12 cellular contexts compared by ENCODE assay signal in the genomic region with DNA sequence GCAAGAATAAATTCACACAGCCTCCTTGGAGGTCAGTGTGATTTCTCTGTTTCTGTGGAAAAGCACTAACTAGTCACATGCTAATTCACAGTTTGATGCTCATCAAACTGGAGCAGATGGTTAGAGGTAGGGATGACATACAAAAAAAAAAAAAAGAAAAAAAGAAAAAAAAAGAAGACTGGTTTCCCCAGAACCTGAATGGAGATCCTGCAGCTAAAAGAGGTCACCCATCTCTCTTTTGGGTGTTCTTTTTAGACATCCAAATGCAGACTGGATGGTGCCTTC.
"Had no signal": no experiment of that assay in that cellular context is flagged by ENCODE, and none has a peak within 500 bp of the region (broad histone marks: within the 10 kb centered on the region; RNA-seq: fewer than 3 reads in every experiment).

No MANE protein-coding gene starts in this region.

- H3K4me3 ChIP-seq: left lung, tibial nerve had no signal

- H3K27ac ChIP-seq: left lung, tibial nerve had no signal

- H3K9me3 Mint-ChIP-seq: activated naive CD8-positive, alpha-beta T cell treated with anti-CD3 and anti-CD28 coated beads, Interleukin-2, amount 10 ng/mL, durations not matched to agents 7 days and 5 days had no signal

- DNase-seq: activated CD4-positive, alpha-beta T cell treated with anti-CD3 and anti-CD28 coated beads, Interleukin-2, amount 10 ng/mL, durations not matched to agents 7 days and 5 days; activated naive CD4-positive, alpha-beta T cell; activated naive CD8-positive, alpha-beta T cell treated with anti-CD3 and anti-CD28 coated beads, Interleukin-2, amount 10 ng/mL, durations not matched to agents 7 days and 5 days; anterior cingulate cortex; left lung; naive thymus-derived CD8-positive, alpha-beta T cell; posterior cingulate gyrus; retina; stimulated activated CD4-positive, alpha-beta T cell treated with anti-CD3 and anti-CD28 coated beads, Interleukin-2, amount 100 ng/mL, for 48 hours; stimulated activated naive B cell treated with anti-CD40 and anti-IgM and Interleukin-4, amounts not matched to agents 10 μg/mL and 1 μg/mL and 100 μg/mL, for 72 hours had no signal

- H3K27me3 ChIP-seq: left lung, tibial nerve had no signal

- H3K27me3 Mint-ChIP-seq: activated CD4-positive, alpha-beta T cell treated with anti-CD3 and anti-CD28 coated beads, Interleukin-2, amount 10 ng/mL, durations not matched to agents 7 days and 5 days; naive thymus-derived CD8-positive, alpha-beta T cell; stimulated activated naive B cell treated with anti-CD40 and anti-IgM and Interleukin-4, amounts not matched to agents 10 μg/mL and 1 μg/mL and 100 μg/mL, for 72 hours had no signal

- H3K36me3 Mint-ChIP-seq: activated naive CD8-positive, alpha-beta T cell treated with anti-CD3 and anti-CD28 coated beads, Interleukin-2, amount 10 ng/mL, durations not matched to agents 7 days and 5 days; naive thymus-derived CD8-positive, alpha-beta T cell; stimulated activated naive B cell treated with anti-CD40 and anti-IgM and Interleukin-4, amounts not matched to agents 10 μg/mL and 1 μg/mL and 100 μg/mL, for 72 hours had no signal

- H3K4me1 Mint-ChIP-seq: activated CD4-positive, alpha-beta T cell treated with anti-CD3 and anti-CD28 coated beads, Interleukin-2, amount 10 ng/mL, durations not matched to agents 7 days and 5 days had no signal

- H3K4me3 Mint-ChIP-seq: activated CD4-positive, alpha-beta T cell treated with anti-CD3 and anti-CD28 coated beads, Interleukin-2, amount 10 ng/mL, durations not matched to agents 7 days and 5 days; activated naive CD8-positive, alpha-beta T cell treated with anti-CD3 and anti-CD28 coated beads, Interleukin-2, amount 10 ng/mL, durations not matched to agents 7 days and 5 days; activated T-helper 1 cell treated with anti-CD3 and anti-CD28 coated beads, Interleukin-12 subunit alpha, Interleukin-12 subunit beta, Interleukin-2, Interleukin-4 antibody, amounts not matched to agents 30 ng/mL and 10 ng/mL and 1 ng/mL, durations not matched to agents 14 hours and 24 hours and 36 hours; naive thymus-derived CD8-positive, alpha-beta T cell; stimulated activated naive B cell treated with anti-CD40 and anti-IgM and Interleukin-4, amounts not matched to agents 10 μg/mL and 1 μg/mL and 100 μg/mL, for 72 hours had no signal

- H3K9me3 ChIP-seq: left lung, tibial nerve had no signal

- ATAC-seq: left lung; naive thymus-derived CD8-positive, alpha-beta T cell; stimulated activated naive B cell treated with anti-CD40 and anti-IgM and Interleukin-4, amounts not matched to agents 10 μg/mL and 1 μg/mL and 100 μg/mL, for 72 hours had no signal

- H3K36me3 ChIP-seq: left lung, tibial nerve had no signal

- H3K27ac Mint-ChIP-seq: activated CD4-positive, alpha-beta T cell treated with anti-CD3 and anti-CD28 coated beads, Interleukin-2, amount 10 ng/mL, durations not matched to agents 7 days and 5 days; activated naive CD8-positive, alpha-beta T cell treated with anti-CD3 and anti-CD28 coated beads, Interleukin-2, amount 10 ng/mL, durations not matched to agents 7 days and 5 days; activated T-helper 1 cell treated with anti-CD3 and anti-CD28 coated beads, Interleukin-12 subunit alpha, Interleukin-12 subunit beta, Interleukin-2, Interleukin-4 antibody, amounts not matched to agents 30 ng/mL and 10 ng/mL and 1 ng/mL, durations not matched to agents 14 hours and 24 hours and 36 hours; naive thymus-derived CD8-positive, alpha-beta T cell; stimulated activated naive B cell treated with anti-CD40 and anti-IgM and Interleukin-4, amounts not matched to agents 10 μg/mL and 1 μg/mL and 100 μg/mL, for 72 hours had no signal
